In genomic region chr4:117324851-117325491, GRCh38 we compare ENCODE assay signal across 15 cellular contexts.
DNase-seq lines count a peak whose midpoint lies in the region; ATAC-seq, FAIRE-seq and TF ChIP-seq lines count a peak whose summit lies in the region.
"Had no signal": no experiment of that assay in that cellular context is flagged by ENCODE, and none has a peak within 500 bp of the region (broad histone marks: within the 10 kb centered on the region; RNA-seq: fewer than 3 reads in every experiment).

No MANE protein-coding gene starts in this region.

- ATAC-seq in right cardiac atrium (no peak), left lobe of liver (no peak)
- ATAC-seq: naive thymus-derived CD4-positive, alpha-beta T cell; T-helper 17 cell had no signal

- no peak overlapping the region for H3K4me3 ChIP-seq in AG04450 (ENCODE audit: low read depth, low read length)
- H3K4me3 ChIP-seq in astrocyte (ENCODE audit: insufficient read depth, low read depth, low read length) = peak overlapping the region; percentile 56
- H3K4me3 ChIP-seq in right cardiac atrium (ENCODE audit: low read length) = no peak overlapping the region
- H3K4me3 ChIP-seq: skin epidermis, transverse colon had no signal

- no peaks in the 10 kb centered on the region for H3K9me3 ChIP-seq in AG04450 (ENCODE audit: control insufficient read depth, insufficient read depth, low read length)
- H3K9me3 ChIP-seq in astrocyte (ENCODE audit: insufficient read depth, low read depth, low read length) = no peaks in the 10 kb centered on the region
- H3K9me3 ChIP-seq in right cardiac atrium (ENCODE audit: control insufficient read depth, low read length) = no peaks in the 10 kb centered on the region
- H3K9me3 ChIP-seq: transverse colon had no signal

- H3K27ac ChIP-seq in AG04450 (ENCODE audit: low read depth, low read length) = peak overlapping the region; percentile 67
- peak overlapping the region; percentile 93 for H3K27ac ChIP-seq in astrocyte (ENCODE audit: low read depth, low read length)
- H3K27ac ChIP-seq in right cardiac atrium (ENCODE audit: low read length) = no peak overlapping the region
- H3K27ac ChIP-seq: KMS-11, skin epidermis, transverse colon had no signal

- H3K4me1 Mint-ChIP-seq in astrocyte (ENCODE audit: low read depth, unreplicated experiment) = peaks cover 27% of the 10 kb centered on the region
- H3K4me1 Mint-ChIP-seq: naive thymus-derived CD4-positive, alpha-beta T cell; T-helper 17 cell had no signal

- H3K4me3 Mint-ChIP-seq in astrocyte (ENCODE audit: unreplicated experiment) = peak overlapping the region; percentile 89
- H3K4me3 Mint-ChIP-seq: naive thymus-derived CD4-positive, alpha-beta T cell; T-helper 17 cell had no signal

- FAIRE-seq in astrocyte (lab: Jason Lieb, UNC) = peak; percentile 17

- TF ChIP-seq CTCF in AG04450 (IDR thresholded peaks at IDR 0.05; ENCODE audit: low read depth, low read length) (no peak), astrocyte (IDR thresholded peaks at IDR 0.05; ENCODE audit: insufficient read depth, low read depth, low read length) (no peak)

- DNase-seq in AG04450 (ENCODE audit: low read depth, low spot score) = peak; percentile 74
- DNase-seq in HK-2 (ENCODE audit: unreplicated experiment) = peak; percentile 74
- peak; percentile 97 for DNase-seq in astrocyte (ENCODE audit: low read depth)
- DNase-seq in islet precursor cell = peak; percentile 64
- DNase-seq in amygdala (lab: John Stamatoyannopoulos, UW) = no peak
- no peak for DNase-seq in UCSD-AML1 (lab: John Stamatoyannopoulos, UW; ENCODE audit: unreplicated experiment)
- no peak for DNase-seq in right cardiac atrium
- DNase-seq in left lobe of liver (ENCODE audit: low spot score) = no peak
- DNase-seq: activated CD4-positive, alpha-beta T cell treated with anti-CD3 and anti-CD28 coated beads, Interleukin-2, amount 50 U/mL, for 1 hour; activated effector memory CD4-positive, alpha-beta T cell treated with anti-CD3 and anti-CD28 coated beads, Interleukin-2, amount 50 U/mL, for 16 hours; naive thymus-derived CD4-positive, alpha-beta T cell; T-helper 17 cell; transverse colon had no signal

- H3K27me3 Mint-ChIP-seq in astrocyte (ENCODE audit: low read depth, unreplicated experiment) = no peaks in the 10 kb centered on the region
- H3K27me3 Mint-ChIP-seq: naive thymus-derived CD4-positive, alpha-beta T cell; T-helper 17 cell had no signal

- H3K4me1 ChIP-seq in astrocyte (ENCODE audit: insufficient read depth, low read length) (peaks cover 23% of the 10 kb centered on the region), right cardiac atrium (ENCODE audit: control insufficient read depth, insufficient read depth, low read length) (no peaks in the 10 kb centered on the region)
- H3K4me1 ChIP-seq: transverse colon had no signal

- no peaks in the 10 kb centered on the region for H3K9me3 Mint-ChIP-seq in astrocyte (ENCODE audit: unreplicated experiment)

- POLR2A ChIA-PET in AG04450 (lab: Yijun Ruan, JAX) = no interaction called here

- no peaks in the 10 kb centered on the region for H3K36me3 Mint-ChIP-seq in astrocyte (ENCODE audit: low read depth, unreplicated experiment)
- H3K36me3 Mint-ChIP-seq: naive thymus-derived CD4-positive, alpha-beta T cell had no signal

- H3K79me2 ChIP-seq in astrocyte (ENCODE audit: insufficient read depth, low read length) = peaks cover 27% of the 10 kb centered on the region

- intact Hi-C loops in right cardiac atrium (cut with DNase I) = no loop called here

- peak overlapping the region; percentile 97 for H3K27ac Mint-ChIP-seq in astrocyte (ENCODE audit: unreplicated experiment)
- H3K27ac Mint-ChIP-seq: naive thymus-derived CD4-positive, alpha-beta T cell; T-helper 17 cell had no signal

- CTCF ChIA-PET in AG04450 (lab: Charles Lee) = no interaction called here

- no peaks in the 10 kb centered on the region for H3K36me3 ChIP-seq in astrocyte (ENCODE audit: insufficient read depth, low read length)
- H3K36me3 ChIP-seq: transverse colon had no signal

- no peaks in the 10 kb centered on the region for H3K27me3 ChIP-seq in AG04450 (ENCODE audit: control insufficient read depth, insufficient read depth, low read length)
- no peaks in the 10 kb centered on the region for H3K27me3 ChIP-seq in astrocyte (ENCODE audit: insufficient read depth, low read length)
- H3K27me3 ChIP-seq in right cardiac atrium (ENCODE audit: control insufficient read depth, insufficient read depth) = no peaks in the 10 kb centered on the region
- H3K27me3 ChIP-seq: transverse colon had no signal

- no peaks in the 10 kb centered on the region for H4K20me1 ChIP-seq in astrocyte (ENCODE audit: insufficient read depth, low read length)

- peak overlapping the region; percentile 82 for H3K4me2 ChIP-seq in astrocyte (ENCODE audit: low read length)
- H3K4me2 ChIP-seq: KMS-11 had no signal

- H3K9ac ChIP-seq in astrocyte (ENCODE audit: low read length) = peak overlapping the region; percentile 77
- H3K9ac ChIP-seq: KMS-11 had no signal

- no peak overlapping the region for H2AFZ ChIP-seq in astrocyte (ENCODE audit: low read depth, low read length)

- 91% methylated on average over 1 of the region's 1 CpG for WGBS in right cardiac atrium

Comparison
In these comparisons a context has a peak if more than half of its experiments do, and no peak if none do; other contexts are left out.
1. DNase-seq: peak in AG04450 (single experiment), HK-2 (single experiment), astrocyte (single experiment) and islet precursor cell (single experiment); none in amygdala (0 of 56), UCSD-AML1 (single experiment), right cardiac atrium (0 of 3) and left lobe of liver (single experiment).